Comparison of ENCODE assay signal across 8 cellular contexts in genomic region chr3:46892285-46893145, GRCh38. TPM values are rescaled to one million over a fixed set of nuclear protein-coding genes. Genes with fewer than 3 reads are reported as not detected.
DNase-seq lines count a peak whose midpoint lies in the region; ATAC-seq and TF ChIP-seq lines count a peak whose summit lies in the region.

No MANE protein-coding gene starts in this region.

- WGBS in ectodermal cell, 2 experiments, result 4% methylated on average over 58 of the region's 58 CpGs

- H3K9me3 ChIP-seq in SJCRH30 (replicated peaks) (no peaks in the 10 kb centered on the region), ectodermal cell (ENCODE audit: control insufficient read depth, low read length) (no peaks in the 10 kb centered on the region), left lung (no peaks in the 10 kb centered on the region), HAP-1 (no peaks in the 10 kb centered on the region)

- no peak for TF ChIP-seq CTCF in left lung (IDR thresholded peaks at IDR 0.05)

- H3K36me3 ChIP-seq in SJCRH30 (no peaks in the 10 kb centered on the region), ectodermal cell (ENCODE audit: control insufficient read depth, insufficient read depth, low read length) (no peaks in the 10 kb centered on the region), left lung (no peaks in the 10 kb centered on the region), HAP-1 (replicated peaks) (no peaks in the 10 kb centered on the region)

- intact Hi-C loops in left lung (cut with DNase I), result no loop called here

- no peaks in the 10 kb centered on the region for H3K4me1 ChIP-seq in SJCRH30
- H3K4me1 ChIP-seq in ectodermal cell (ENCODE audit: control insufficient read depth, insufficient read depth, low read length), result peaks cover 15% of the 10 kb centered on the region
- H3K4me1 ChIP-seq in left lung, result peaks cover 5 to 15% of the 10 kb centered on the region in 2 donors
- H3K4me1 ChIP-seq in HAP-1, result peaks cover 4% of the 10 kb centered on the region

- peak overlapping the region; percentile 47 for H3K4me3 ChIP-seq in SJCRH30
- H3K4me3 ChIP-seq in ectodermal cell (ENCODE audit: insufficient read depth, low read depth, low read length), result peak overlapping the region; percentile 19
- H3K4me3 ChIP-seq in left lung, result peak overlapping the region; percentile 27 to 33
- no peak overlapping the region for H3K4me3 ChIP-seq in HAP-1

- in situ Hi-C loops in HAP-1 (cut with MboI; ENCODE audit: low sequenced_read_pairs), result loop anchor here (10.0 kb wide), 1 partner anchor 408 kb away; no protein-coding TSS in a partner anchor

- H3K27me3 ChIP-seq in SJCRH30 (0 out of 2 replicates have a peak, but pooled peaks cover 3% of the 10 kb centered on the region), ectodermal cell (ENCODE audit: control insufficient read depth, insufficient read depth, low read length, poor library complexity, severe bottlenecking) (peaks cover 42% of the 10 kb centered on the region), left lung (peaks cover 0 to 65% of the 10 kb centered on the region in 2 donors), HAP-1 (ENCODE audit: low read depth) (no peaks in the 10 kb centered on the region)

- DNase-seq in AG20443 (ENCODE audit: low spot score) (peak; percentile 87), GOT3 (lab: John Stamatoyannopoulos, UW) (peak; percentile 14), SJCRH30 (peak; percentile 56 to 60), left lung (peak; percentile 81 to 92), HAP-1 (ENCODE audit: low spot score in 2 of 2) (no peak), NCI-H2107 treated with DMSO at 0.1 percent for 48 hours (lab: John Stamatoyannopoulos, UW; ENCODE audit: unreplicated experiment) (no peak)
- no peak for DNase-seq in stimulated activated naive CD8-positive, alpha-beta T cell treated with anti-CD3 and anti-CD28 coated beads, Interleukin-15, Interleukin-2, amounts not matched to agents 100 U/mL and 50 U/mL, for 24 hours

- H3K27ac ChIP-seq in SJCRH30 (no peak overlapping the region), ectodermal cell (ENCODE audit: insufficient read depth, low read depth, low read length, poor library complexity, severe bottlenecking) (no peak overlapping the region), left lung (no peak overlapping the region)

- peak; percentile 92 for ATAC-seq in left lung
- peak; percentile 24 for ATAC-seq in stimulated activated naive CD8-positive, alpha-beta T cell treated with anti-CD3 and anti-CD28 coated beads, Interleukin-15, Interleukin-2, amounts not matched to agents 100 U/mL and 50 U/mL, for 24 hours

RNA-seq across cellular contexts. Expression of gene PTH1R, which starts 15.0 kb away (rescaled TPM):
- 6.6 and 6.7 TPM in 2 replicates for total RNA-seq in SJCRH30 (2014; rRNA removed; shearing (Covaris generic))
- polyA plus RNA-seq in ectodermal cell (2013, experiment 1 of 4), result 1.7 TPM
- polyA plus RNA-seq in ectodermal cell (2013, experiment 2 of 4), result 1.9 TPM
- 2.7 TPM for polyA plus RNA-seq in ectodermal cell (2013, experiment 3 of 4)
- 4.2 TPM for polyA plus RNA-seq in ectodermal cell (2013, experiment 4 of 4)
- 10 to 100 TPM; 12.0 to 22.8 TPM for total RNA-seq in left lung

RNA-seq across cellular contexts. Expression of gene MYL3, which starts 29.3 kb away (rescaled TPM):
- not detected in 2 replicates for total RNA-seq in SJCRH30 (2014; rRNA removed; shearing (Covaris generic))
- polyA plus RNA-seq in ectodermal cell (2013, experiment 1 of 4), result not detected
- polyA plus RNA-seq in ectodermal cell (2013, experiment 2 of 4), result 0.36 TPM
- 0.80 TPM for polyA plus RNA-seq in ectodermal cell (2013, experiment 3 of 4)
- 0.49 TPM for polyA plus RNA-seq in ectodermal cell (2013, experiment 4 of 4)
- total RNA-seq in left lung, result 1 to 10 TPM; 3.1 to 4.9 TPM

Comparison
In these comparisons a context has a peak if more than half of its experiments do, and no peak if none do; other contexts are left out.
1. DNase-seq: peak in AG20443 (single experiment), GOT3 (single experiment), SJCRH30 (2 of 2) and left lung (2 of 2); none in stimulated activated naive CD8-positive, alpha-beta T cell treated with anti-CD3 and anti-CD28 coated beads, Interleukin-15, Interleukin-2, amounts not matched to agents 100 U/mL and 50 U/mL, for 24 hours (single experiment), HAP-1 (0 of 2) and NCI-H2107 treated with DMSO at 0.1 percent for 48 hours (single experiment).